18 cellular contexts compared by ENCODE assay signal in the genomic region with DNA sequence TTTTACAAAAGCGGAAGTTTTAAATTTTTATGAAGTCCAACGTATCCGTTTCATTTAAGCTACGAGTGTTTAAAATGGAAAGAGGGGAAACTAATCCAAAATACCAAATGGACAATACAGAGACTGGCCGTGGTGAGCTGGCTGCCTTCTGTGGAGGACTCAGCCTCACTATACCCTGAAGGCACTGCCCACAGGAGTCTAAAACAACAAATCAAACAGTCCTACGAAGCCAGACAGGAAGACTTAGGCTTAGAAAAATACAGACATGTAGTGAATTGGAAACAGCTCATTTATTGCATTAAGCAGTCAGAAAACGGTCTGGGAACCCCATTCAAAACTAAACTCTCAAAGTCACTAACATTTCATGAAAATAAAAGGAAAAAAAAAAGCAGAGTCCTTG.
A peak's percentile ranks its signal among the peaks of the same experiment; 100 is the strongest.
DNase-seq lines count a peak whose midpoint lies in the region; ATAC-seq and TF ChIP-seq lines count a peak whose summit lies in the region.
"Had no signal": no experiment of that assay in that cellular context is flagged by ENCODE, and none has a peak within 500 bp of the region (broad histone marks: within the 10 kb centered on the region; RNA-seq: fewer than 3 reads in every experiment).

No MANE protein-coding gene starts in this region.

- peaks cover 33 to 54% (median 45%) of the 10 kb centered on the region in 4 donors for H3K4me1 Mint-ChIP-seq in CD4-positive, alpha-beta memory T cell
- H3K4me1 Mint-ChIP-seq in neural progenitor cell, result peaks cover 6% of the 10 kb centered on the region

- no peaks in the 10 kb centered on the region for H3K9me3 Mint-ChIP-seq in CD4-positive, alpha-beta memory T cell
- H3K9me3 Mint-ChIP-seq in neural progenitor cell, result no peaks in the 10 kb centered on the region
- H3K9me3 Mint-ChIP-seq: naive thymus-derived CD8-positive, alpha-beta T cell had no signal

- POLR2A ChIA-PET in CD4-positive, alpha-beta memory T cell (lab: Charles Lee; ENCODE audit: partially characterized antibody), result interaction anchor here (0.6 to 4.1 kb wide), 5 partner anchors 19 to 387 kb away, joined by 3 to 23 read pairs (median 4); no protein-coding TSS in a partner anchor

- DNase-seq in CD4-positive, alpha-beta memory T cell, result no peak
- DNase-seq in M059J (ENCODE audit: low read depth) (peak; percentile 78), astrocyte of the hippocampus (ENCODE audit: low read depth, low spot score) (peak; percentile 71), kidney tubule cell (ENCODE audit: low spot score) (peak; percentile 74), neural progenitor cell (ENCODE audit: low spot score) (no peak), colonic mucosa (no peak)
- DNase-seq: activated CD4-positive, alpha-beta T cell treated with anti-CD3 and anti-CD28 coated beads, Interleukin-2, amount 50 U/mL, for 48 hours; activated naive CD4-positive, alpha-beta T cell treated with anti-CD3 and anti-CD28 coated beads, Interleukin-2, amount 50 U/mL, for 16 hours; gastrocnemius medialis; HCEC 1CT; islet precursor cell; naive thymus-derived CD8-positive, alpha-beta T cell; right lobe of liver; stimulated activated naive CD8-positive, alpha-beta T cell treated with anti-CD3 and anti-CD28 coated beads, Interleukin-15, Interleukin-2, amounts not matched to agents 100 U/mL and 50 U/mL, for 24 hours; T-helper 9 cell had no signal

- peak overlapping the region in 4 of 7 donors; percentile 6 to 63 (median 30) for H3K27ac Mint-ChIP-seq in CD4-positive, alpha-beta memory T cell
- H3K27ac Mint-ChIP-seq in neural progenitor cell, result no peak overlapping the region

- H4K20me1 ChIP-seq in neural progenitor cell (ENCODE audit: low read depth), result no peaks in the 10 kb centered on the region

- no peak overlapping the region for H3K27ac ChIP-seq in CD4-positive, alpha-beta memory T cell (ENCODE audit: low read depth, low read length)
- no peak overlapping the region for H3K27ac ChIP-seq in neural progenitor cell
- no peak overlapping the region for H3K27ac ChIP-seq in colonic mucosa
- H3K27ac ChIP-seq: gastrocnemius medialis, right lobe of liver had no signal

- H3K79me2 ChIP-seq in neural progenitor cell (ENCODE audit: low read depth), result no peaks in the 10 kb centered on the region

- no peaks in the 10 kb centered on the region for H3K27me3 ChIP-seq in CD4-positive, alpha-beta memory T cell (ENCODE audit: insufficient read depth, low read length)
- H3K27me3 ChIP-seq in neural progenitor cell, result no peaks in the 10 kb centered on the region
- no peaks in the 10 kb centered on the region for H3K27me3 ChIP-seq in colonic mucosa
- H3K27me3 ChIP-seq: gastrocnemius medialis, right lobe of liver had no signal

- H3K4me2 ChIP-seq in neural progenitor cell, result no peak overlapping the region

- peaks cover 41% of the 10 kb centered on the region for H3K4me1 ChIP-seq in CD4-positive, alpha-beta memory T cell (ENCODE audit: insufficient read depth, low read length)
- H3K4me1 ChIP-seq in neural progenitor cell, result peaks cover 3% of the 10 kb centered on the region
- H3K4me1 ChIP-seq in colonic mucosa, result peaks cover 3% of the 10 kb centered on the region

- ATAC-seq in GM18870 (IDR thresholded peaks at IDR 0.05; ENCODE audit: unreplicated experiment) (no peak), GM19455 (IDR thresholded peaks at IDR 0.05; ENCODE audit: unreplicated experiment) (no peak)
- ATAC-seq: gastrocnemius medialis; naive thymus-derived CD8-positive, alpha-beta T cell; right lobe of liver; stimulated activated naive CD8-positive, alpha-beta T cell treated with anti-CD3 and anti-CD28 coated beads, Interleukin-15, Interleukin-2, amounts not matched to agents 100 U/mL and 50 U/mL, for 24 hours had no signal

- no peak for TF ChIP-seq CTCF in neural progenitor cell (IDR thresholded peaks at IDR 0.05)
- TF ChIP-seq CTCF in colonic mucosa (IDR thresholded peaks at IDR 0.05), result no peak

- peaks cover 65% of the 10 kb centered on the region for H3K36me3 ChIP-seq in CD4-positive, alpha-beta memory T cell (ENCODE audit: insufficient read depth, low read length)
- H3K36me3 ChIP-seq in neural progenitor cell (no peaks in the 10 kb centered on the region), colonic mucosa (peaks cover 19% of the 10 kb centered on the region)

- H3K9me3 ChIP-seq in CD4-positive, alpha-beta memory T cell (ENCODE audit: control insufficient read depth in 1 of 2, low read length in 2 of 2), result no peaks in the 10 kb centered on the region
- H3K9me3 ChIP-seq in neural progenitor cell (ENCODE audit: low read depth) (no peaks in the 10 kb centered on the region), colonic mucosa (no peaks in the 10 kb centered on the region)
- H3K9me3 ChIP-seq: gastrocnemius medialis, right lobe of liver had no signal

- intact Hi-C loops in CD4-positive, alpha-beta memory T cell (cut with micrococcal nuclease), result loop anchor here (5.0 kb wide), 1 partner anchor 260 kb away; no protein-coding TSS in a partner anchor
- intact Hi-C loops in colonic mucosa (cut with DNase I), result loop anchor here (5.0 kb wide), 1 partner anchor 35 kb away; no protein-coding TSS in a partner anchor

- H3K36me3 Mint-ChIP-seq in CD4-positive, alpha-beta memory T cell, result peaks cover 42 to 80% of the 10 kb centered on the region in 2 donors
- H3K36me3 Mint-ChIP-seq in neural progenitor cell, result no peaks in the 10 kb centered on the region

- H2AFZ ChIP-seq in neural progenitor cell (replicated peaks), result no peak overlapping the region

- CTCF ChIA-PET in CD4-positive, alpha-beta memory T cell (lab: Charles Lee; ENCODE audit: partially characterized antibody), result interaction anchor here (0.7 to 4.5 kb wide), 16 partner anchors 9 to 262 kb away, joined by 3 to 24 read pairs (median 8); no protein-coding TSS in a partner anchor

- H3K4me3 Mint-ChIP-seq in CD4-positive, alpha-beta memory T cell, result no peak overlapping the region
- no peak overlapping the region for H3K4me3 Mint-ChIP-seq in neural progenitor cell
- H3K4me3 Mint-ChIP-seq: CD14-positive monocyte had no signal

- H3K4me3 ChIP-seq in CD4-positive, alpha-beta memory T cell (ENCODE audit: low read length in 2 of 2), result no peak overlapping the region
- H3K4me3 ChIP-seq in neural progenitor cell, result no peak overlapping the region
- H3K4me3 ChIP-seq in colonic mucosa, result no peak overlapping the region
- H3K4me3 ChIP-seq: gastrocnemius medialis, right lobe of liver had no signal

- no peaks in the 10 kb centered on the region for H3K27me3 Mint-ChIP-seq in CD4-positive, alpha-beta memory T cell
- no peaks in the 10 kb centered on the region for H3K27me3 Mint-ChIP-seq in neural progenitor cell (ENCODE audit: insufficient read depth, low read depth)
- H3K27me3 Mint-ChIP-seq: naive thymus-derived CD8-positive, alpha-beta T cell had no signal

- no peaks in the 10 kb centered on the region for H3F3A ChIP-seq in neural progenitor cell (ENCODE audit: low read depth)

- H3K9ac ChIP-seq in neural progenitor cell (no peak overlapping the region), colonic mucosa (ENCODE audit: low read depth in 2 of 2, low read length in 2 of 2) (no peak overlapping the region)

Comparison
In these comparisons a context has a peak if more than half of its experiments do, and no peak if none do; other contexts are left out.
1. DNase-seq: peak in M059J (single experiment), astrocyte of the hippocampus (single experiment) and kidney tubule cell (single experiment); none in CD4-positive, alpha-beta memory T cell (0 of 5), neural progenitor cell (single experiment) and colonic mucosa (single experiment).